In genomic region chr1:196660912-196661311, GRCh38 we compare ENCODE assay signal across 8 cellular contexts. TPM values are rescaled to one million over a fixed set of nuclear protein-coding genes. Genes with fewer than 3 reads are reported as not detected.
DNase-seq lines count a peak whose midpoint lies in the region; ATAC-seq lines count a peak whose summit lies in the region.

No MANE protein-coding gene starts in this region.

- H3K9me3 Mint-ChIP-seq in activated T-helper 17 cell treated with anti-CD3 and anti-CD28 coated beads, Interleukin-2, amount 50 U/mL, for 72 hours, result no peaks in the 10 kb centered on the region

- no peak overlapping the region for H2AFZ ChIP-seq in ACC112 (ENCODE audit: low read length, unreplicated experiment)

- H3K27ac ChIP-seq in ACC112 (ENCODE audit: low read depth, low read length), result no peak overlapping the region
- no peak overlapping the region for H3K27ac ChIP-seq in skeletal muscle tissue (ENCODE audit: low read depth, low read length)

- H3K27me3 Mint-ChIP-seq in activated T-helper 17 cell treated with anti-CD3 and anti-CD28 coated beads, Interleukin-2, amount 50 U/mL, for 72 hours, result no peaks in the 10 kb centered on the region

- H3K4me1 ChIP-seq in ACC112 (ENCODE audit: control insufficient read depth, insufficient read depth, low read length, unreplicated experiment) (peaks cover 3% of the 10 kb centered on the region), skeletal muscle tissue (ENCODE audit: control insufficient read depth in 3 of 3, insufficient read depth in 3 of 3, low read length in 3 of 3) (peaks cover 4 to 8% (median 6%) of the 10 kb centered on the region in 3 donors)

- H3K27me3 ChIP-seq in ACC112 (ENCODE audit: insufficient read depth, low read length), result no peaks in the 10 kb centered on the region
- H3K27me3 ChIP-seq in skeletal muscle tissue (ENCODE audit: control insufficient read depth in 3 of 3, insufficient read depth in 3 of 3, low read length in 3 of 3), result no peaks in the 10 kb centered on the region

- peak overlapping the region; percentile 61 for H3K4me3 ChIP-seq in ACC112 (ENCODE audit: low read depth, low read length)
- peak overlapping the region in 2 of 3 donors; percentile 52 to 64 for H3K4me3 ChIP-seq in skeletal muscle tissue (ENCODE audit: low read length in 3 of 3)

- DNase-seq in NCI-H1694 (lab: John Stamatoyannopoulos, UW) (peak; percentile 54), left ventricle myocardium superior (no peak), COLO668 (lab: John Stamatoyannopoulos, UW; ENCODE audit: unreplicated experiment) (no peak)

- peaks cover 3% of the 10 kb centered on the region for H3K36me3 ChIP-seq in ACC112 (ENCODE audit: insufficient read depth, low read length)
- no peaks in the 10 kb centered on the region for H3K36me3 ChIP-seq in skeletal muscle tissue (ENCODE audit: control insufficient read depth in 3 of 3, insufficient read depth in 3 of 3, low read length in 3 of 3)

- intact Hi-C loops in left ventricle myocardium superior (cut with micrococcal nuclease), result loop anchor here (10.0 kb wide), 1 partner anchor 516 kb away; no protein-coding TSS in a partner anchor

- peaks cover 36% of the 10 kb centered on the region for H3K79me2 ChIP-seq in ACC112 (ENCODE audit: control insufficient read depth, insufficient read depth, low read length, unreplicated experiment)

- peak overlapping the region; percentile 15 for H3K4me3 Mint-ChIP-seq in activated T-helper 17 cell treated with anti-CD3 and anti-CD28 coated beads, Interleukin-2, amount 50 U/mL, for 72 hours

- H3K9me3 ChIP-seq in skeletal muscle tissue (ENCODE audit: control insufficient read depth in 3 of 3, low read length in 3 of 3), result no peaks in the 10 kb centered on the region

- peak overlapping the region in 2 of 3 donors; percentile 3 to 35 for H3K9ac ChIP-seq in skeletal muscle tissue (ENCODE audit: low read depth in 1 of 3, low read length in 3 of 3)

- peaks cover 14% of the 10 kb centered on the region for H3K4me1 Mint-ChIP-seq in activated T-helper 17 cell treated with anti-CD3 and anti-CD28 coated beads, Interleukin-2, amount 50 U/mL, for 72 hours

- peak; percentile 70 for ATAC-seq in GM18499 (IDR thresholded peaks at IDR 0.05; ENCODE audit: insufficient read depth, unreplicated experiment)
- ATAC-seq in HG02870 (IDR thresholded peaks at IDR 0.05; ENCODE audit: unreplicated experiment), result peak; percentile 82
- ATAC-seq in activated T-helper 17 cell treated with anti-CD3 and anti-CD28 coated beads, Interleukin-2, amount 50 U/mL, for 72 hours (replicated peaks), result peak; percentile 57
- ATAC-seq in left ventricle myocardium superior, result peak; percentile 48

- no peaks in the 10 kb centered on the region for H3K36me3 Mint-ChIP-seq in activated T-helper 17 cell treated with anti-CD3 and anti-CD28 coated beads, Interleukin-2, amount 50 U/mL, for 72 hours (ENCODE audit: low read depth)

- no peak overlapping the region for H3K27ac Mint-ChIP-seq in activated T-helper 17 cell treated with anti-CD3 and anti-CD28 coated beads, Interleukin-2, amount 50 U/mL, for 72 hours

RNA-seq across cellular contexts. Expression of gene CFH, which starts 9.1 kb away (rescaled TPM):
- total RNA-seq in activated T-helper 17 cell treated with anti-CD3 and anti-CD28 coated beads, Interleukin-2, amount 50 U/mL, for 72 hours, result 10 to 100 TPM in 1 of 2 donors, 1 to 10 TPM in 1; 9.4 to 13.9 TPM
- total RNA-seq in left ventricle myocardium superior, result 27.8 TPM
- 119 TPM for total RNA-seq in skeletal muscle tissue

RNA-seq across cellular contexts. Expression of gene KCNT2, which starts 52.7 kb away (rescaled TPM):
- total RNA-seq in activated T-helper 17 cell treated with anti-CD3 and anti-CD28 coated beads, Interleukin-2, amount 50 U/mL, for 72 hours, result under 1 TPM; 0.04 to 0.48 TPM
- 1.7 TPM for total RNA-seq in left ventricle myocardium superior
- 8.9 TPM for total RNA-seq in skeletal muscle tissue
